ENCODE assay signal across 8 cellular contexts in the genomic region with DNA sequence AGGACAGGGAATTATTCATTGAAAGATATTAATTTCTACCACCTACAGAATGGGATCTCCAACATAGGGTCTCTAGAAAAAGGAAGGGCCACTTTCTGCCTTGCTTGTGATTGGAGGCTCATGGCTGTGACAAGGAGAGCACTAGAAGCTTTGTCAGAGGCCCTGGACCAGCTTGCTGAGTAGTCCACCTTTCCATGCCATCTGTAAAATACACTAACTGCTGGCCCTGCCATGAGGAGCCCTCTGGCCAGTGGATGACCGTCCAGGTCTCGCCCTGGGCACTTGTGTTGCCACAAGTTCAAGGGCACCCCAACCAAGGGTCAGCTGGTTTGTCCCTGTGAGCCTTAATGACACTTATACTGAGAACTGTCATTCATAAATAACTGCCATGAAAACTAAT.
"Had no signal": no experiment of that assay in that cellular context is flagged by ENCODE, and none has a peak within 500 bp of the region (broad histone marks: within the 10 kb centered on the region; RNA-seq: fewer than 3 reads in every experiment).

No MANE protein-coding gene starts in this region.

- H3K27ac Mint-ChIP-seq: activated CD8-positive, alpha-beta memory T cell treated with anti-CD3 and anti-CD28 coated beads, Interleukin-2, amount 10 ng/mL, durations not matched to agents 7 days and 5 days; activated T-cell treated with anti-CD3 and anti-CD28 coated beads, Interleukin-2, amount 50 U/mL, for 24 hours had no signal

- DNase-seq: activated CD8-positive, alpha-beta memory T cell treated with anti-CD3 and anti-CD28 coated beads, Interleukin-2, amount 10 ng/mL, durations not matched to agents 7 days and 5 days; activated effector memory CD4-positive, alpha-beta T cell treated with Interleukin-2 at 50 U/mL for 16 hours; activated naive CD4-positive, alpha-beta T cell treated with anti-CD3 and anti-CD28 coated beads, Interleukin-2, amount 50 U/mL, for 16 hours; effector CD4-positive, alpha-beta T cell; stimulated activated CD4-positive, alpha-beta T cell treated with anti-CD3 and anti-CD28 coated beads, Interleukin-4, amount 100 ng/mL, for 24 hours; stimulated activated naive CD4-positive, alpha-beta T cell; substantia nigra had no signal

- H3K9me3 Mint-ChIP-seq: activated T-cell treated with anti-CD3 and anti-CD28 coated beads, Interleukin-2, amount 50 U/mL, for 24 hours had no signal

- H3K4me3 Mint-ChIP-seq: activated CD8-positive, alpha-beta memory T cell treated with anti-CD3 and anti-CD28 coated beads, Interleukin-2, amount 10 ng/mL, durations not matched to agents 7 days and 5 days; activated T-cell treated with anti-CD3 and anti-CD28 coated beads, Interleukin-2, amount 50 U/mL, for 24 hours had no signal

- H3K36me3 Mint-ChIP-seq: activated CD8-positive, alpha-beta memory T cell treated with anti-CD3 and anti-CD28 coated beads, Interleukin-2, amount 10 ng/mL, durations not matched to agents 7 days and 5 days had no signal
